In genomic region chr16:48681520-48681919, GRCh38 we compare ENCODE assay signal across 13 cellular contexts.
"Had no signal": no experiment of that assay in that cellular context is flagged by ENCODE, and none has a peak within 500 bp of the region (broad histone marks: within the 10 kb centered on the region; RNA-seq: fewer than 3 reads in every experiment).

No MANE protein-coding gene starts in this region.

- H2AFZ ChIP-seq: parathyroid adenoma had no signal

- H3K27ac Mint-ChIP-seq: activated naive CD4-positive, alpha-beta T cell treated with anti-CD3 and anti-CD28 coated beads, Interleukin-2, amount 10 ng/mL, durations not matched to agents 7 days and 5 days; activated T-helper 2 cell treated with anti-CD3 and anti-CD28 coated beads, Interferon-gamma antibody, Interleukin-2, Interleukin-4, amounts not matched to agents 10 μg/mL and 5 μg/mL and 100 μg/mL, durations not matched to agents 14 hours and 24 hours and 36 hours; T-helper 17 cell had no signal

- H3K9me3 Mint-ChIP-seq: activated naive CD4-positive, alpha-beta T cell treated with anti-CD3 and anti-CD28 coated beads, Interleukin-2, amount 10 ng/mL, durations not matched to agents 7 days and 5 days; activated T-helper 2 cell treated with anti-CD3 and anti-CD28 coated beads, Interferon-gamma antibody, Interleukin-2, Interleukin-4, amounts not matched to agents 10 μg/mL and 5 μg/mL and 100 μg/mL, durations not matched to agents 14 hours and 24 hours and 36 hours had no signal

- ATAC-seq: left cardiac atrium, lower lobe of right lung, T-helper 17 cell had no signal

- H3K79me2 ChIP-seq: parathyroid adenoma had no signal

- H3K4me3 Mint-ChIP-seq: activated naive CD4-positive, alpha-beta T cell treated with anti-CD3 and anti-CD28 coated beads, Interleukin-2, amount 10 ng/mL, durations not matched to agents 7 days and 5 days; naive B cell; T-helper 17 cell had no signal

- H3K27ac ChIP-seq: cardiac muscle cell, epithelial cell of prostate, lower lobe of right lung, parathyroid adenoma, skin epidermis, tibial artery had no signal

- H3K4me1 Mint-ChIP-seq: naive B cell had no signal

- H3K27me3 ChIP-seq: cardiac muscle cell had no signal

- H3K4me3 ChIP-seq: cardiac muscle cell, lower lobe of right lung, skin epidermis, tibial artery had no signal

- DNase-seq: activated naive CD4-positive, alpha-beta T cell treated with anti-CD3 and anti-CD28 coated beads, Interleukin-2, amount 10 ng/mL, durations not matched to agents 7 days and 5 days; left cardiac atrium; lower lobe of right lung; naive B cell; retina; T-helper 17 cell; tibial artery had no signal

- H3K9me3 ChIP-seq: lower lobe of right lung, tibial artery had no signal

- H3K36me3 Mint-ChIP-seq: activated naive CD4-positive, alpha-beta T cell treated with anti-CD3 and anti-CD28 coated beads, Interleukin-2, amount 10 ng/mL, durations not matched to agents 7 days and 5 days; naive B cell had no signal

- FAIRE-seq: colon had no signal

- H3K9ac ChIP-seq: parathyroid adenoma had no signal

- H3K36me3 ChIP-seq: cardiac muscle cell, lower lobe of right lung, tibial artery had no signal

- H3K4me1 ChIP-seq: lower lobe of right lung, parathyroid adenoma, tibial artery had no signal
